39 cellular contexts compared by ENCODE assay signal in genomic region chr20:23795526-23795925, GRCh38. TPM values are rescaled to one million over a fixed set of nuclear protein-coding genes. Genes with fewer than 3 reads are reported as not detected.
"Had no signal": no experiment of that assay in that cellular context is flagged by ENCODE, and none has a peak within 500 bp of the region (broad histone marks: within the 10 kb centered on the region; RNA-seq: fewer than 3 reads in every experiment).

No MANE protein-coding gene starts in this region.

- H3K27me3 ChIP-seq: MG63 had no signal

- H3K36me3 ChIP-seq: MG63 had no signal

- H3K9me3 ChIP-seq: MG63 had no signal

- H3K4me2 ChIP-seq: KMS-11 had no signal

- DNase-seq: Karpas-422, Kasumi-1, MG63, MM.1S, MV-4-11, NCI-H1048, NCI-H1092, NCI-H1092 treated with DMSO at 0.1 percent for 48 hours, NCI-H1105, NCI-H1105 treated with DMSO at 0.1 percent for 48 hours, NCI-H1417, NCI-H1417 treated with DMSO at 0.1 percent for 48 hours, NCI-H1436, NCI-H1436 treated with DMSO at 0.1 percent for 48 hours, NCI-H146, NCI-H1694, NCI-H1694 treated with DMSO at 0.1 percent for 48 hours, NCI-H187, NCI-H187 treated with DMSO at 0.1 percent for 48 hours, NCI-H1930, NCI-H2029, NCI-H2029 treated with DMSO at 0.1 percent for 48 hours, NCI-H2081, NCI-H2081 treated with DMSO at 0.1 percent for 48 hours, NCI-H2107, NCI-H2171, NCI-H2171 treated with DMSO at 0.1 percent for 48 hours, NCI-H2227 treated with DMSO at 0.1 percent for 48 hours, NCI-H226, NCI-H345, NCI-H446, NCI-H446 treated with DMSO at 0.1 percent for 48 hours, NCI-H510A, NCI-H510A treated with DMSO at 0.1 percent for 48 hours had no signal

- H3K9ac ChIP-seq: KMS-11 had no signal

- H3K4me3 ChIP-seq: MG63 had no signal

- H3K27ac ChIP-seq: KMS-11 had no signal

RNA-seq across cellular contexts. Expression of gene CST2, which starts 31.0 kb away (rescaled TPM):
- total RNA-seq: LHCN-M2, M059J, MCF 10A, NCI-H460 had no signal

RNA-seq across cellular contexts. Expression of gene CST1, which starts 44.8 kb away (rescaled TPM):
- total RNA-seq: LHCN-M2, MCF 10A, NCI-H460 had no signal
